ENCODE assay signal across 1 cellular context in genomic region chr2:105329197-105329554, GRCh38.
TF ChIP-seq lines count a peak whose summit lies in the region.

No MANE protein-coding gene starts in this region.

TF ChIP-seq in IMR-90, 13 proteins besides CTCF, POLR2A, EP300 and RAD21 (continued from another document):
- TF ChIP-seq RCOR1 (IDR thresholded peaks at IDR 0.05; ENCODE audit: insufficient replicate concordance, low read length) (no peak), BHLHE40 (IDR thresholded peaks at IDR 0.05; ENCODE audit: low read depth, low read length) (no peak), MXI1 (IDR thresholded peaks at IDR 0.05; ENCODE audit: borderline replicate concordance, low read depth, low read length) (no peak), MAFK (IDR thresholded peaks at IDR 0.05; ENCODE audit: low read depth, low read length) (no peak)
- TF ChIP-seq, protein P1, sequence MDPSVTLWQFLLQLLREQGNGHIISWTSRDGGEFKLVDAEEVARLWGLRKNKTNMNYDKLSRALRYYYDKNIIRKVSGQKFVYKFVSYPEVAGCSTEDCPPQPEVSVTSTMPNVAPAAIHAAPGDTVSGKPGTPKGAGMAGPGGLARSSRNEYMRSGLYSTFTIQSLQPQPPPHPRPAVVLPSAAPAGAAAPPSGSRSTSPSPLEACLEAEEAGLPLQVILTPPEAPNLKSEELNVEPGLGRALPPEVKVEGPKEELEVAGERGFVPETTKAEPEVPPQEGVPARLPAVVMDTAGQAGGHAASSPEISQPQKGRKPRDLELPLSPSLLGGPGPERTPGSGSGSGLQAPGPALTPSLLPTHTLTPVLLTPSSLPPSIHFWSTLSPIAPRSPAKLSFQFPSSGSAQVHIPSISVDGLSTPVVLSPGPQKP (IDR thresholded peaks at IDR 0.05; ENCODE audit: borderline replicate concordance, low read depth, low read length) = no peak
